8 cellular contexts compared by ENCODE assay signal in the genomic region with DNA sequence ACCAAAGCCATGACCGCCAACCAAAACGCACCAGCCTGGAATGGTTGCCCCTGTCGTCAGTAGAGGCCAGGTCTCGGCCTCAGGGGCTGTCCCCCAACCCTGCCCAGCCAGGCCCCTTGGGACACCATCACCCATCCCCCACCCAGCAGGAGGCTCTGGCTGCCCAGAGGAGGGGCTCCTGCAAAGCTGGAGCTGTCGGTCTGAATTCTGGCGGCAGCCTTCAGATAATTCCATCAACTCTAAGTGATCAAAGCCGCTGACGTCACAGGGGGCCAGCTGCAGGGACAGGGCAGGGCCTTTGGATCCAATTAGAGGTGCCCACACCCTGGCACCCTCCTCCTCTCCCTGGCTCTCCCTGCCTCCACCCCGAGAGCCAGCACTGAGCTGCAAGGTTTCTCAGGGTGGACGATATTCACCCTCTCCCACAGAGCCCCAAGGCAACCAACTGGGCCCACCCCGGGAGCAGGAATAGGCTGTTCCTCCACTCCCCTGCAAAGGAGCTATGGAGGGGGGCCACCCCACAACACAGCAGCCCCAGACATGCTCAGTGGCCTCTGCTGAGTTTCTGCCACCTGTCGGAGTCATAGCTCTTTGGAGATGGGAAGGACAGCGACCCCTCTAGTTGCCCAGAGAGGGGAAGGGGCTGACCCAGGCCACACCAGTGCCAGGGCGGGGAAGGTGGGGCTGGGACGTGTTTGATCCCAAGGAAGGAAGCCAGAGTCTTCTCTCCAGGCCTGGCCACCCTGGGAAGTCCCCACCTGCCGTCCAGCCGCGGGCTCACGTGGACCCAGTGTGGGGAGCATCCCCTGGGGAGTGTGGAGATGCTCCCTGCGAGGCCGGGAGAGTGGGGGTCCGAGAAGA.
DNase-seq lines count a peak whose midpoint lies in the region; ATAC-seq, FAIRE-seq and TF ChIP-seq lines count a peak whose summit lies in the region.

No MANE protein-coding gene starts in this region.

- H3K4me2 ChIP-seq in astrocyte (ENCODE audit: low read length) = peak overlapping the region; percentile 95

- TF ChIP-seq CTCF in astrocyte (IDR thresholded peaks at IDR 0.05; ENCODE audit: insufficient read depth, low read depth, low read length) = no peak

- H3K4me1 ChIP-seq in astrocyte (ENCODE audit: insufficient read depth, low read length) = peaks cover 11% of the 10 kb centered on the region
- peaks cover 2 to 11% of the 10 kb centered on the region in 2 donors for H3K4me1 ChIP-seq in mucosa of rectum (ENCODE audit: control insufficient read depth in 2 of 2, insufficient read depth in 2 of 2, low read length in 2 of 2)

- peaks cover 43% of the 10 kb centered on the region for H3K4me1 Mint-ChIP-seq in stimulated activated naive CD8-positive, alpha-beta T cell treated with anti-CD3 and anti-CD28 coated beads, Interleukin-15, amount 100 ng/mL, for 72 hours
- H3K4me1 Mint-ChIP-seq in astrocyte (ENCODE audit: low read depth, unreplicated experiment) = peaks cover 1% of the 10 kb centered on the region

- no peak overlapping the region for H3K27ac Mint-ChIP-seq in stimulated activated naive CD8-positive, alpha-beta T cell treated with anti-CD3 and anti-CD28 coated beads, Interleukin-15, amount 100 ng/mL, for 72 hours
- no peak overlapping the region for H3K27ac Mint-ChIP-seq in astrocyte (ENCODE audit: unreplicated experiment)

- FAIRE-seq in astrocyte (lab: Jason Lieb, UNC) = no peak

- no peak overlapping the region for H3K27ac ChIP-seq in astrocyte (ENCODE audit: low read depth, low read length)
- H3K27ac ChIP-seq in mucosa of rectum (ENCODE audit: low read depth in 2 of 2, low read length in 2 of 2) = no peak overlapping the region

- H3K4me3 ChIP-seq in astrocyte (ENCODE audit: insufficient read depth, low read depth, low read length) (no peak overlapping the region), mucosa of rectum (ENCODE audit: low read length in 2 of 2) (peak overlapping the region; percentile 41 to 44)

- H4K20me1 ChIP-seq in astrocyte (ENCODE audit: insufficient read depth, low read length) = peaks cover 4% of the 10 kb centered on the region

- H3K36me3 ChIP-seq in astrocyte (ENCODE audit: insufficient read depth, low read length) (no peaks in the 10 kb centered on the region), mucosa of rectum (ENCODE audit: control insufficient read depth in 2 of 2, insufficient read depth in 2 of 2, low read length in 2 of 2) (no peaks in the 10 kb centered on the region)

- H3K9ac ChIP-seq in astrocyte (ENCODE audit: low read length) (no peak overlapping the region), mucosa of rectum (ENCODE audit: low read depth in 1 of 2, low read length in 2 of 2) (peak overlapping the region in 1 of 2 donors; percentile 41)

- H3K36me3 Mint-ChIP-seq in astrocyte (ENCODE audit: low read depth, unreplicated experiment) = no peaks in the 10 kb centered on the region

- no peak for ATAC-seq in stimulated activated naive CD8-positive, alpha-beta T cell treated with anti-CD3 and anti-CD28 coated beads, Interleukin-15, amount 100 ng/mL, for 72 hours
- no peak for ATAC-seq in stimulated activated naive CD8-positive, alpha-beta T cell treated with anti-CD3 and anti-CD28 coated beads, Interleukin-15, Interleukin-2, amounts not matched to agents 100 U/mL and 50 U/mL, for 24 hours
- ATAC-seq in GM19397 (IDR thresholded peaks at IDR 0.05; ENCODE audit: unreplicated experiment) = no peak
- no peak for ATAC-seq in GM21786 (IDR thresholded peaks at IDR 0.05; ENCODE audit: unreplicated experiment)

- H2AFZ ChIP-seq in astrocyte (ENCODE audit: low read depth, low read length) = peak overlapping the region; percentile 47

- no peaks in the 10 kb centered on the region for H3K9me3 ChIP-seq in astrocyte (ENCODE audit: insufficient read depth, low read depth, low read length)
- no peaks in the 10 kb centered on the region for H3K9me3 ChIP-seq in mucosa of rectum (ENCODE audit: control insufficient read depth in 2 of 2, low read length in 2 of 2)

- H3K79me2 ChIP-seq in astrocyte (ENCODE audit: insufficient read depth, low read length) = no peaks in the 10 kb centered on the region

- H3K27me3 ChIP-seq in astrocyte (ENCODE audit: insufficient read depth, low read length) (peaks cover 21% of the 10 kb centered on the region), mucosa of rectum (ENCODE audit: control insufficient read depth in 2 of 2, insufficient read depth in 2 of 2, low read length in 2 of 2) (peaks cover 12 to 14% of the 10 kb centered on the region in 2 donors)

- peak overlapping the region; percentile 46 to 57 for H3K4me3 Mint-ChIP-seq in stimulated activated naive CD8-positive, alpha-beta T cell treated with anti-CD3 and anti-CD28 coated beads, Interleukin-15, amount 100 ng/mL, for 72 hours
- H3K4me3 Mint-ChIP-seq in astrocyte (ENCODE audit: unreplicated experiment) = no peak overlapping the region

- peaks cover 43% of the 10 kb centered on the region for H3K27me3 Mint-ChIP-seq in stimulated activated naive CD8-positive, alpha-beta T cell treated with anti-CD3 and anti-CD28 coated beads, Interleukin-15, amount 100 ng/mL, for 72 hours
- peaks cover 60% of the 10 kb centered on the region for H3K27me3 Mint-ChIP-seq in astrocyte (ENCODE audit: low read depth, unreplicated experiment)

- no peaks in the 10 kb centered on the region for H3K9me3 Mint-ChIP-seq in stimulated activated naive CD8-positive, alpha-beta T cell treated with anti-CD3 and anti-CD28 coated beads, Interleukin-15, amount 100 ng/mL, for 72 hours
- no peaks in the 10 kb centered on the region for H3K9me3 Mint-ChIP-seq in astrocyte (ENCODE audit: unreplicated experiment)

- no peak for DNase-seq in stimulated activated naive CD8-positive, alpha-beta T cell treated with anti-CD3 and anti-CD28 coated beads, Interleukin-15, amount 100 ng/mL, for 72 hours
- no peak for DNase-seq in stimulated activated naive CD8-positive, alpha-beta T cell treated with anti-CD3 and anti-CD28 coated beads, Interleukin-15, Interleukin-2, amounts not matched to agents 100 U/mL and 50 U/mL, for 24 hours
- DNase-seq in astrocyte (ENCODE audit: low read depth) (no peak), hippocampal formation (lab: John Stamatoyannopoulos, UW) (no peak), NCI-H226 (no peak)
